In genomic region chrX:75229774-75230173, GRCh38 we compare ENCODE assay signal across 15 cellular contexts. TPM values are rescaled to one million over a fixed set of nuclear protein-coding genes. Genes with fewer than 3 reads are reported as not detected.
DNase-seq lines count a peak whose midpoint lies in the region; ATAC-seq, FAIRE-seq and TF ChIP-seq lines count a peak whose summit lies in the region.
"Had no signal": no experiment of that assay in that cellular context is flagged by ENCODE, and none has a peak within 500 bp of the region (broad histone marks: within the 10 kb centered on the region; RNA-seq: fewer than 3 reads in every experiment).

No MANE protein-coding gene starts in this region.

- H3K4me2 ChIP-seq in smooth muscle cell, result no peak overlapping the region
- no peak overlapping the region for H3K4me2 ChIP-seq in SK-N-SH
- no peak overlapping the region for H3K4me2 ChIP-seq in mesenchymal stem cell (ENCODE audit: low read length, poor library complexity, severe bottlenecking)

- DNase-seq in GM12892 (ENCODE audit: insufficient read length) (no peak), kidney (no peak), smooth muscle cell (lab: John Stamatoyannopoulos, UW; ENCODE audit: unreplicated experiment) (no peak), SK-N-SH (no peak), mesenchymal stem cell (no peak)
- DNase-seq: activated naive CD4-positive, alpha-beta T cell treated with anti-CD3 and anti-CD28 coated beads, Interleukin-2, amount 10 ng/mL, durations not matched to agents 7 days and 5 days; cortex of kidney; foreskin melanocyte; left ventricle myocardium inferior; NCI-H187; thyroid gland had no signal

- no peak overlapping the region for H2BK120ac ChIP-seq in mesenchymal stem cell (ENCODE audit: low read depth, low read length)

- POLR2A ChIA-PET in SK-N-SH (lab: Yijun Ruan, JAX), result no interaction called here

- H4K8ac ChIP-seq in mesenchymal stem cell (ENCODE audit: low read length), result no peak overlapping the region

- no peaks in the 10 kb centered on the region for H3K79me2 ChIP-seq in smooth muscle cell (ENCODE audit: low read depth)
- H3K79me2 ChIP-seq in SK-N-SH (ENCODE audit: insufficient read depth), result no peaks in the 10 kb centered on the region
- H3K79me2 ChIP-seq: parathyroid adenoma had no signal

- H3K9me3 ChIP-seq in kidney (ENCODE audit: control insufficient read depth in 1 of 2, low read length in 2 of 2) (no peaks in the 10 kb centered on the region), smooth muscle cell (replicated peaks; ENCODE audit: low read depth) (no peaks in the 10 kb centered on the region), SK-N-SH (no peaks in the 10 kb centered on the region), mesenchymal stem cell (ENCODE audit: control insufficient read depth, low read length) (no peaks in the 10 kb centered on the region)
- H3K9me3 ChIP-seq: left ventricle myocardium inferior, thyroid gland had no signal

- no peak overlapping the region for H4K91ac ChIP-seq in mesenchymal stem cell (ENCODE audit: low read length)

- H3F3A ChIP-seq in smooth muscle cell (ENCODE audit: low read depth) (no peaks in the 10 kb centered on the region), SK-N-SH (replicated peaks; ENCODE audit: insufficient read depth) (no peaks in the 10 kb centered on the region)

- no peak overlapping the region for H3K18ac ChIP-seq in mesenchymal stem cell (ENCODE audit: low read depth in 1 of 2, low read length in 2 of 2)

- H3K79me1 ChIP-seq in mesenchymal stem cell (replicated peaks; ENCODE audit: low read length, poor library complexity, severe bottlenecking), result no peaks in the 10 kb centered on the region

- TF ChIP-seq RAD21 in SK-N-SH (IDR thresholded peaks at IDR 0.05; ENCODE audit: low read length), result no peak

- no peak overlapping the region for H3K14ac ChIP-seq in mesenchymal stem cell (ENCODE audit: low read length in 2 of 2)

- H2BK12ac ChIP-seq in mesenchymal stem cell (ENCODE audit: low read length in 2 of 2), result no peak overlapping the region

- no peaks in the 10 kb centered on the region for H3K9me2 ChIP-seq in SK-N-SH

- H3K4ac ChIP-seq in mesenchymal stem cell (ENCODE audit: low read depth in 1 of 2, low read length in 2 of 2), result no peak overlapping the region

- CTCF ChIA-PET in SK-N-SH (lab: Yijun Ruan, JAX), result no interaction called here

- intact Hi-C loops in kidney (cut with DNase I), result no loop called here

- H3K23ac ChIP-seq in mesenchymal stem cell (ENCODE audit: low read length in 2 of 2), result no peak overlapping the region

- TF ChIP-seq EP300 in SK-N-SH (IDR thresholded peaks at IDR 0.05; ENCODE audit: borderline replicate concordance in 1 of 2, low read depth in 1 of 2, low read length in 1 of 2), result no peak

- FAIRE-seq in GM12892 (lab: Jason Lieb, UNC) (peak; percentile 46), kidney (lab: Jason Lieb, UNC) (no peak)

- H2AK5ac ChIP-seq in mesenchymal stem cell (ENCODE audit: low read length, severe bottlenecking), result no peak overlapping the region

- H3K27ac ChIP-seq in kidney (ENCODE audit: low read depth in 2 of 2, low read length in 2 of 2) (no peak overlapping the region), smooth muscle cell (ENCODE audit: low read depth) (no peak overlapping the region), SK-N-SH (ENCODE audit: low read depth in 2 of 2, low read length in 1 of 2) (no peak overlapping the region), mesenchymal stem cell (ENCODE audit: low read length, poor library complexity, severe bottlenecking) (no peak overlapping the region)
- H3K27ac ChIP-seq: left ventricle myocardium inferior, parathyroid adenoma, thyroid gland had no signal

- no peak for TF ChIP-seq POLR2A in GM12892 (IDR thresholded peaks at IDR 0.05; ENCODE audit: low read depth, low read length)

- H4K20me1 ChIP-seq in smooth muscle cell (ENCODE audit: low read depth), result no peaks in the 10 kb centered on the region
- no peaks in the 10 kb centered on the region for H4K20me1 ChIP-seq in SK-N-SH (ENCODE audit: insufficient read depth)

- H3K27me3 ChIP-seq in smooth muscle cell (ENCODE audit: low read depth) (no peaks in the 10 kb centered on the region), SK-N-SH (ENCODE audit: insufficient read depth) (no peaks in the 10 kb centered on the region; the same call in 1 of the 2 replicates), mesenchymal stem cell (ENCODE audit: control insufficient read depth in 1 of 2, insufficient read depth in 1 of 2, low read length in 2 of 2) (peaks cover 0 to 10% of the 10 kb centered on the region in 2 experiments)
- H3K27me3 ChIP-seq: thyroid gland had no signal

- ATAC-seq in GM19043 (IDR thresholded peaks at IDR 0.05; ENCODE audit: low read depth, unreplicated experiment) (peak; percentile 91), HG02623 (IDR thresholded peaks at IDR 0.05; ENCODE audit: unreplicated experiment) (peak; percentile 88), HG03521 (IDR thresholded peaks at IDR 0.05; ENCODE audit: unreplicated experiment) (peak; percentile 62)

- H3K9ac ChIP-seq in kidney (ENCODE audit: low read length in 2 of 2) (no peak overlapping the region), smooth muscle cell (ENCODE audit: low read depth) (no peak overlapping the region), SK-N-SH (no peak overlapping the region), mesenchymal stem cell (ENCODE audit: low read length) (no peak overlapping the region)
- H3K9ac ChIP-seq: parathyroid adenoma had no signal

- H2BK15ac ChIP-seq in mesenchymal stem cell (ENCODE audit: low read depth, poor library complexity, severe bottlenecking), result no peak overlapping the region

- H2AFZ ChIP-seq in smooth muscle cell (ENCODE audit: low read depth) (no peak overlapping the region), SK-N-SH (ENCODE audit: low read depth) (no peak overlapping the region), mesenchymal stem cell (ENCODE audit: low read depth, low read length) (no peak overlapping the region)
- H2AFZ ChIP-seq: parathyroid adenoma had no signal

- no peak overlapping the region for H3K4me3 ChIP-seq in kidney (ENCODE audit: low read length in 2 of 2)
- no peak overlapping the region for H3K4me3 ChIP-seq in smooth muscle cell
- H3K4me3 ChIP-seq in SK-N-SH (ENCODE audit: low read depth in 2 of 2, low read length in 1 of 2), result no peak overlapping the region
- no peak overlapping the region for H3K4me3 ChIP-seq in mesenchymal stem cell (ENCODE audit: insufficient read depth in 1 of 2, low read depth in 1 of 2, low read length in 2 of 2)
- H3K4me3 ChIP-seq: left ventricle myocardium inferior, thyroid gland had no signal

- H2BK5ac ChIP-seq in mesenchymal stem cell (ENCODE audit: low read depth, low read length, poor library complexity, severe bottlenecking), result no peak overlapping the region

- H3K4me1 ChIP-seq in kidney (ENCODE audit: control insufficient read depth in 1 of 2, insufficient read depth in 1 of 2, low read depth in 1 of 2, low read length in 2 of 2) (no peaks in the 10 kb centered on the region), smooth muscle cell (ENCODE audit: low read depth) (no peaks in the 10 kb centered on the region), SK-N-SH (ENCODE audit: control insufficient read depth in 1 of 2, insufficient read depth in 2 of 2, low read depth in 1 of 2, low read length in 1 of 2) (no peaks in the 10 kb centered on the region), mesenchymal stem cell (ENCODE audit: control insufficient read depth, insufficient read depth, low read depth, low read length) (no peaks in the 10 kb centered on the region)
- H3K4me1 ChIP-seq: left ventricle myocardium inferior, parathyroid adenoma, thyroid gland had no signal

- H3K36me3 ChIP-seq in kidney (ENCODE audit: control insufficient read depth in 1 of 2, insufficient read depth in 2 of 2, low read length in 2 of 2), result no peaks in the 10 kb centered on the region
- H3K36me3 ChIP-seq in smooth muscle cell (ENCODE audit: low read depth), result no peaks in the 10 kb centered on the region
- H3K36me3 ChIP-seq in SK-N-SH (replicated peaks in 1 of 2; ENCODE audit: control insufficient read depth in 1 of 2, insufficient read depth in 2 of 2, low read length in 1 of 2), result no peaks in the 10 kb centered on the region
- H3K36me3 ChIP-seq in mesenchymal stem cell (ENCODE audit: control insufficient read depth in 1 of 2, insufficient read depth in 2 of 2, low read depth in 1 of 2, low read length in 2 of 2), result no peaks in the 10 kb centered on the region
- H3K36me3 ChIP-seq: left ventricle myocardium inferior, thyroid gland had no signal

- TF ChIP-seq CTCF in kidney (IDR thresholded peaks at IDR 0.05; ENCODE audit: borderline replicate concordance, extremely low read depth, insufficient read depth) (no peak), smooth muscle cell (IDR thresholded peaks at IDR 0.05; ENCODE audit: borderline replicate concordance, insufficient read depth, poor library complexity, severe bottlenecking) (no peak), SK-N-SH (IDR thresholded peaks at IDR 0.05) (no peak)

- 60% methylated on average over 1 of the region's 1 CpG for WGBS in smooth muscle cell (ENCODE audit: low lambda C conversion rate)
- WGBS in SK-N-SH (ENCODE audit: low lambda C conversion rate), result 33% methylated on average over 1 of the region's 1 CpG
- WGBS in mesenchymal stem cell, result 80% methylated on average over 1 of the region's 1 CpG

TF ChIP-seq in SK-N-SH, 30 proteins besides CTCF, POLR2A, EP300 and RAD21:
- TF ChIP-seq JUND (IDR thresholded peaks at IDR 0.05), result no peak

RNA-seq across cellular contexts. Expression of gene UPRT, which starts 44.1 kb away (rescaled TPM):
- 18.5 TPM for polyA plus RNA-seq in GM12892 (2012; ENCODE audit: missing spikeins)
- total RNA-seq in kidney (15.5 TPM), smooth muscle cell (13.7 and 19.8 TPM in 2 replicates)
- polyA plus RNA-seq in kidney (ENCODE audit: insufficient read depth, low read depth, low replicate concordance) (8.1 TPM), smooth muscle cell (12.8 and 15.6 TPM in 2 replicates), SK-N-SH (2012; rRNA removed) (7.0 and 8.1 TPM in 2 replicates)
- 9.3 and 11.5 TPM in 2 replicates for polyA plus RNA-seq in SK-N-SH (2012; cell fraction: cytosol; rRNA removed)
- 5.2 and 6.4 TPM in 2 replicates for polyA plus RNA-seq in SK-N-SH (2012; cell fraction: nucleus; rRNA removed)
- 5.4 TPM for polyA plus RNA-seq in mesenchymal stem cell (2013, experiment 1 of 2)
- 6.0 TPM for polyA plus RNA-seq in mesenchymal stem cell (2013, experiment 2 of 2)
